Comparison of ENCODE assay signal across 14 cellular contexts in the genomic region with DNA sequence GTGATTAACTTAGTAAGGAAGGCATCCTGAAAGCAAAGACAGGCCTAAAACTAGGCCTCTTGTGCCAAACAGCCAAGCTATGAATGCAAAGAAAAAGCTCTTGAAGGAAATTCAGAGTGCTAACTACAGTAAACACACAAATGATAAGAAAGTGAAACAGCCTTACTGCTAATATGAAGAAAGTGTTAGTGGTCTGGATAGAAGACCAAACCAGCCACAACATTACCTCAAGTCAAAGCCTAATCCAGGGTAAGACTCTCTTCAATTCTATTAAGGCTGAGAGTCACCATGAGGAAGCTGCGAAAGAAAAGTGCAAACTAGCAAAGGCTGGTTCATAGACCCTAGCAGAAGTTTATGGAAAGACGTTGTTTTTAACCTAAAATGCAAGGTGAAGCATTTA.
DNase-seq lines count a peak whose midpoint lies in the region; ATAC-seq, FAIRE-seq and TF ChIP-seq lines count a peak whose summit lies in the region.
"Had no signal": no experiment of that assay in that cellular context is flagged by ENCODE, and none has a peak within 500 bp of the region (broad histone marks: within the 10 kb centered on the region; RNA-seq: fewer than 3 reads in every experiment).

No MANE protein-coding gene starts in this region.

- 78 to 87% methylated on average over 2 of the region's 2 CpGs for WGBS in GM23248 (ENCODE audit: low coverage in 1 of 2, low lambda C conversion rate in 2 of 2, missing lambda C conversion rate in 2 of 2), 2 experiments
- WGBS in pancreas, 2 donors: 94 to 95% methylated on average over 2 of the region's 2 CpGs

- H3K4me3 ChIP-seq in GM12865 (ENCODE audit: low read depth, low read length) (no peak overlapping the region), GM23248 (no peak overlapping the region), pancreas (no peak overlapping the region)
- H3K4me3 ChIP-seq: GM23338 had no signal

- H3K4me1 ChIP-seq in GM23248 (ENCODE audit: insufficient read depth) (no peaks in the 10 kb centered on the region), pancreas (no peaks in the 10 kb centered on the region)

- intact Hi-C loops in pancreas (cut with DNase I): no loop called here

- H3K27ac ChIP-seq in GM23248: no peak overlapping the region
- no peak overlapping the region for H3K27ac ChIP-seq in pancreas

- FAIRE-seq in pancreas (lab: Jason Lieb, UNC): no peak
- FAIRE-seq: endothelial cell of umbilical vein, frontal cortex had no signal

- in situ Hi-C loops in GM23248 (cut with MboI): no loop called here

- no peaks in the 10 kb centered on the region for H3K79me2 ChIP-seq in GM23248 (ENCODE audit: insufficient read depth)

- H3K9me2 ChIP-seq in GM23248 (ENCODE audit: insufficient read depth): no peaks in the 10 kb centered on the region

- H3K9ac ChIP-seq in GM23248: no peak overlapping the region

- H3F3A ChIP-seq in GM23248 (ENCODE audit: insufficient read depth): no peaks in the 10 kb centered on the region

- no peaks in the 10 kb centered on the region for H3K36me3 ChIP-seq in GM23248 (ENCODE audit: low read depth)
- peaks cover 0 to 6% (median 0%) of the 10 kb centered on the region in 3 donors for H3K36me3 ChIP-seq in pancreas

- DNase-seq in GM12865 (ENCODE audit: low read depth) (peak; percentile 11), GM23248 (no peak), iPS-NIHi11 (ENCODE audit: low spot score) (no peak), pancreas (no peak), NCI-H69 (lab: John Stamatoyannopoulos, UW) (no peak)
- DNase-seq: cerebellar nuclear complex, NCI-H1048 had no signal

- H4K20me1 ChIP-seq in GM23248 (ENCODE audit: insufficient read depth): no peaks in the 10 kb centered on the region

- H3K27me3 ChIP-seq in GM23248 (replicated peaks; ENCODE audit: insufficient read depth): no peaks in the 10 kb centered on the region
- H3K27me3 ChIP-seq in pancreas: no peaks in the 10 kb centered on the region

- TF ChIP-seq CTCF in GM12865 (IDR thresholded peaks at IDR 0.05; ENCODE audit: insufficient read depth, low read depth, low read length, missing control alignments) (no peak), pancreas (IDR thresholded peaks at IDR 0.05) (no peak)

- ATAC-seq in GM18909 (IDR thresholded peaks at IDR 0.05; ENCODE audit: poor library complexity, unreplicated experiment) (peak; percentile 78), GM21786 (IDR thresholded peaks at IDR 0.05; ENCODE audit: unreplicated experiment) (peak; percentile 76), HG03354 (IDR thresholded peaks at IDR 0.05; ENCODE audit: poor library complexity, severe bottlenecking, unreplicated experiment) (peak; percentile 81), pancreas (no peak)
- ATAC-seq: GM23338; stimulated activated memory B cell treated with anti-CD40 and anti-IgM and Interleukin-4, amounts not matched to agents 10 μg/mL and 1 μg/mL and 100 μg/mL, for 72 hours had no signal

- no peak overlapping the region for H2AFZ ChIP-seq in GM23248
- H2AFZ ChIP-seq: GM23338 had no signal

- H3K4me2 ChIP-seq in GM23248 (ENCODE audit: unreplicated experiment): no peak overlapping the region
- H3K4me2 ChIP-seq: GM23338 had no signal

- H3K9me3 ChIP-seq in GM23248 (ENCODE audit: low read depth) (no peaks in the 10 kb centered on the region), pancreas (no peaks in the 10 kb centered on the region)

Comparison
In these comparisons a context has a peak if more than half of its experiments do, and no peak if none do; other contexts are left out.
1. ATAC-seq: peak in GM18909 (single experiment), GM21786 (single experiment) and HG03354 (single experiment); none in pancreas (0 of 4).